20 cellular contexts compared by ENCODE assay signal in genomic region chr1:152886090-152886489, GRCh38. TPM values are rescaled to one million over a fixed set of nuclear protein-coding genes. Genes with fewer than 3 reads are reported as not detected.
"Had no signal": no experiment of that assay in that cellular context is flagged by ENCODE, and none has a peak within 500 bp of the region (broad histone marks: within the 10 kb centered on the region; RNA-seq: fewer than 3 reads in every experiment).

No MANE protein-coding gene starts in this region.

- H3K36me3 ChIP-seq: lower lobe of right lung, prostate gland, transverse colon had no signal

- ATAC-seq: activated T-cell treated with anti-CD3 and anti-CD28 coated beads, Interleukin-2, amount 50 U/mL, for 72 hours; lower lobe of right lung; WTC11 had no signal

- H3K4me1 ChIP-seq: lower lobe of right lung, prostate gland, transverse colon had no signal

- DNase-seq: activated CD4-positive, alpha-beta T cell treated with anti-CD3 and anti-CD28 coated beads for 48 hours; activated CD8-positive, alpha-beta memory T cell treated with anti-CD3 and anti-CD28 coated beads, Interleukin-2, amount 50 U/mL, for 48 hours; activated gamma-delta T cell treated with Interleukin-2 at 50 U/mL for 16 hours; activated T-cell treated with anti-CD3 and anti-CD28 coated beads, Interleukin-2, amount 50 U/mL, for 72 hours; amniotic stem cell; foreskin melanocyte; head of caudate nucleus; lower lobe of right lung; nephron progenitor cell; right cardiac atrium; small intestine; stimulated activated CD4-positive, alpha-beta T cell treated with anti-CD3 and anti-CD28 coated beads, Interleukin-4, amount 100 ng/mL, for 24 hours; stimulated activated naive CD4-positive, alpha-beta T cell treated with Interleukin-2 at 50 U/mL for 16 hours; T-helper 2 cell; transverse colon had no signal

- H3K4me3 Mint-ChIP-seq: activated naive CD8-positive, alpha-beta T cell; activated T-cell treated with anti-CD3 and anti-CD28 coated beads, Interleukin-2, amount 50 U/mL, for 72 hours; mesothelial cell of epicardium; nephron progenitor cell; WTC11 had no signal

- H3K4me1 Mint-ChIP-seq: mesothelial cell of epicardium, nephron progenitor cell, WTC11 had no signal

- H3K27me3 ChIP-seq: transverse colon had no signal

- H3K36me3 Mint-ChIP-seq: activated naive CD8-positive, alpha-beta T cell; mesothelial cell of epicardium had no signal

- H3K4me3 ChIP-seq: lower lobe of right lung, prostate gland, transverse colon had no signal

- H3K27ac Mint-ChIP-seq: activated naive CD8-positive, alpha-beta T cell; activated T-cell treated with anti-CD3 and anti-CD28 coated beads, Interleukin-2, amount 50 U/mL, for 72 hours; mesothelial cell of epicardium; nephron progenitor cell; WTC11 had no signal

- H3K9me3 ChIP-seq: lower lobe of right lung, prostate gland, transverse colon had no signal

- H3K27ac ChIP-seq: lower lobe of right lung, prostate gland, transverse colon had no signal

- H3K9me3 Mint-ChIP-seq: activated T-cell treated with anti-CD3 and anti-CD28 coated beads, Interleukin-2, amount 50 U/mL, for 72 hours had no signal

RNA-seq across cellular contexts. Expression of gene SMCP, which starts 8.0 kb away (rescaled TPM):
- total RNA-seq: activated T-cell treated with anti-CD3 and anti-CD28 coated beads, Interleukin-2, amount 50 U/mL, for 72 hours; lower lobe of right lung; mesothelial cell of epicardium; omental fat pad; right cardiac atrium; transverse colon; WTC11 had no signal

RNA-seq across cellular contexts. Expression of gene IVL, which starts 22.3 kb away (rescaled TPM):
- total RNA-seq: activated T-cell treated with anti-CD3 and anti-CD28 coated beads, Interleukin-2, amount 50 U/mL, for 72 hours; omental fat pad; right cardiac atrium; transverse colon; WTC11 had no signal

RNA-seq across cellular contexts. Expression of gene LCE7A, which starts 26.3 kb away (rescaled TPM):
- total RNA-seq: activated T-cell treated with anti-CD3 and anti-CD28 coated beads, Interleukin-2, amount 50 U/mL, for 72 hours; lower lobe of right lung; mesothelial cell of epicardium; omental fat pad; prostate gland; right cardiac atrium; transverse colon; WTC11 had no signal

RNA-seq across cellular contexts. Expression of gene LCE6A, which starts 43.4 kb away (rescaled TPM):
- total RNA-seq: activated T-cell treated with anti-CD3 and anti-CD28 coated beads, Interleukin-2, amount 50 U/mL, for 72 hours; lower lobe of right lung; mesothelial cell of epicardium; omental fat pad; prostate gland; right cardiac atrium; transverse colon; WTC11 had no signal

RNA-seq across cellular contexts. Expression of gene LCE1A, which starts 58.8 kb away (rescaled TPM):
- total RNA-seq: activated T-cell treated with anti-CD3 and anti-CD28 coated beads, Interleukin-2, amount 50 U/mL, for 72 hours; lower lobe of right lung; mesothelial cell of epicardium; omental fat pad; right cardiac atrium; transverse colon; WTC11 had no signal
